In genomic region chr6:80004199-80005072, GRCh38 we compare ENCODE assay signal across 8 cellular contexts. TPM values are rescaled to one million over a fixed set of nuclear protein-coding genes. Genes with fewer than 3 reads are reported as not detected.
DNase-seq lines count a peak whose midpoint lies in the region; ATAC-seq and TF ChIP-seq lines count a peak whose summit lies in the region.

TTK (plus strand) TSS chr6:80004649; CDS start chr6:80005844, 1,195 bp downstream.

- peak within 1 kb of the TSS; percentile 21 for H3K9ac ChIP-seq in smooth muscle cell (ENCODE audit: low read depth)

- H2AFZ ChIP-seq in smooth muscle cell (ENCODE audit: low read depth): peak within 1 kb of the TSS; percentile 99

- H3K9me3 ChIP-seq in smooth muscle cell (replicated peaks; ENCODE audit: low read depth): no peaks in the 10 kb centered on the region

- H3K36me3 ChIP-seq in smooth muscle cell (ENCODE audit: low read depth): no peaks in the 10 kb centered on the region

- peak; percentile 100 for ATAC-seq in GM18907 (IDR thresholded peaks at IDR 0.05; ENCODE audit: unreplicated experiment)
- ATAC-seq in HG03159 (IDR thresholded peaks at IDR 0.05; ENCODE audit: unreplicated experiment): peak; percentile 100

- DNase-seq in ACHN (peak; percentile 93), NCI-H2227 treated with DMSO at 0.1 percent for 48 hours (lab: John Stamatoyannopoulos, UW) (peak; percentile 88), cardiac fibroblast (ENCODE audit: low read depth in 2 of 2) (peak; percentile 95 to 97), iPS-NIHi7 (ENCODE audit: extremely low spot score) (peak; percentile 95), smooth muscle cell (lab: John Stamatoyannopoulos, UW; ENCODE audit: unreplicated experiment) (peak; percentile 51)

- peak within 1 kb of the TSS; percentile 84 for H3K4me3 ChIP-seq in WI38 (ENCODE audit: low read depth, low read length)
- peak within 1 kb of the TSS; percentile 88 to 89 for H3K4me3 ChIP-seq in cardiac fibroblast (replicated peaks in 1 of 2; ENCODE audit: low read depth in 2 of 2, low read length in 2 of 2)
- peak within 1 kb of the TSS; percentile 96 for H3K4me3 ChIP-seq in smooth muscle cell

- peak within 1 kb of the TSS; percentile 87 for H3K4me2 ChIP-seq in smooth muscle cell

- WGBS in smooth muscle cell (ENCODE audit: low lambda C conversion rate): 2% methylated on average over 54 of the region's 54 CpGs

- peaks cover 11% of the 10 kb centered on the region for H3K4me1 ChIP-seq in smooth muscle cell (ENCODE audit: low read depth)

- H3K79me2 ChIP-seq in smooth muscle cell (ENCODE audit: low read depth): peaks cover 24% of the 10 kb centered on the region

- no peaks in the 10 kb centered on the region for H4K20me1 ChIP-seq in smooth muscle cell (ENCODE audit: low read depth)

- TF ChIP-seq CTCF in WI38 (IDR thresholded peaks at IDR 0.05; ENCODE audit: low read depth, low read length): no peak
- no peak for TF ChIP-seq CTCF in cardiac fibroblast (IDR thresholded peaks at IDR 0.05; ENCODE audit: low read depth, low read length)
- TF ChIP-seq CTCF in smooth muscle cell (IDR thresholded peaks at IDR 0.05; ENCODE audit: borderline replicate concordance, insufficient read depth, poor library complexity, severe bottlenecking): no peak

- no peaks in the 10 kb centered on the region for H3F3A ChIP-seq in smooth muscle cell (ENCODE audit: low read depth)

- no peaks in the 10 kb centered on the region for H3K27me3 ChIP-seq in smooth muscle cell (ENCODE audit: low read depth)

- peak within 1 kb of the TSS; percentile 47 for H3K27ac ChIP-seq in smooth muscle cell (ENCODE audit: low read depth)

- in situ Hi-C loops in ACHN (cut with HindIII; ENCODE audit: low pct_ligation_motif_present, low pct_unique_long_range_greater_than_20kb, low sequenced_read_pairs): no loop called here

RNA-seq across cellular contexts. Expression of gene TTK, which starts in this region (rescaled TPM):
- 15.3 and 17.1 TPM in 2 replicates for total RNA-seq in smooth muscle cell
- 3.9 and 4.9 TPM in 2 replicates for polyA plus RNA-seq in smooth muscle cell

Comparison
In these comparisons a context has a peak if more than half of its experiments do, and no peak if none do; other contexts are left out.
1. Peak in every context shown above with its lines: DNase-seq, ATAC-seq, H3K4me3 ChIP-seq and H3K27ac ChIP-seq.